ENCODE assay signal across 22 cellular contexts in genomic region chr13:41680900-41681299, GRCh38.
"Had no signal": no experiment of that assay in that cellular context is flagged by ENCODE, and none has a peak within 500 bp of the region (broad histone marks: within the 10 kb centered on the region; RNA-seq: fewer than 3 reads in every experiment).

No MANE protein-coding gene starts in this region.

- H3K4me1 ChIP-seq: SJSA1 had no signal

- H3K27ac ChIP-seq: SJSA1, SK-N-MC had no signal

- H3K27me3 ChIP-seq: MG63, SJSA1 had no signal

- H3K9me3 ChIP-seq: MG63, SJSA1 had no signal

- ATAC-seq: HepG2 had no signal

- H3K4me3 ChIP-seq: MG63, SJSA1, SK-N-MC had no signal

- DNase-seq: IMR-90, Karpas-422, KG1, MG63, NCI-H1092, NCI-H1105 treated with DMSO at 0.1 percent for 48 hours, NCI-H1417 treated with DMSO at 0.1 percent for 48 hours, NCI-H1694, NCI-H187 treated with DMSO at 0.1 percent for 48 hours, NCI-H2029 treated with DMSO at 0.1 percent for 48 hours, NCI-H2171 treated with DMSO at 0.1 percent for 48 hours, NCI-H345, NCI-H446 treated with DMSO at 0.1 percent for 48 hours, NCI-H510A treated with DMSO at 0.1 percent for 48 hours, NCI-H526, NCI-H748 treated with DMSO at 0.1 percent for 48 hours, Right ventricle myocardium superior, RPMI8226, SIG-M5 had no signal
